Comparison of ENCODE assay signal across 17 cellular contexts in genomic region chr1:193013707-193014106, GRCh38. TPM values are rescaled to one million over a fixed set of nuclear protein-coding genes. Genes with fewer than 3 reads are reported as not detected.
DNase-seq lines count a peak whose midpoint lies in the region; ATAC-seq and TF ChIP-seq lines count a peak whose summit lies in the region.
"Had no signal": no experiment of that assay in that cellular context is flagged by ENCODE, and none has a peak within 500 bp of the region (broad histone marks: within the 10 kb centered on the region; RNA-seq: fewer than 3 reads in every experiment).

No MANE protein-coding gene starts in this region.

- DNase-seq in SHP77 treated with DMSO at 0.1 percent for 48 hours (lab: John Stamatoyannopoulos, UW), result peak; percentile 19
- peak in 3 of 5 donors; percentile 31 to 49 (median 35) for DNase-seq in heart left ventricle
- DNase-seq in RKO (ENCODE audit: low spot score), result no peak
- DNase-seq in GM23338 (ENCODE audit: low spot score), result no peak
- DNase-seq in RWPE1 (ENCODE audit: low spot score), result no peak
- DNase-seq: CD8-positive, alpha-beta memory T cell; DMS79 treated with DMSO at 0.1 percent for 48 hours; NCI-H1436; NCI-H2029; NCI-H345; NCI-H526; SK-N-SH had no signal

- CTCF ChIA-PET in RWPE1 (lab: Yijun Ruan, JAX), result no interaction called here

- H3F3A ChIP-seq in GM23338 (replicated peaks; ENCODE audit: low read depth), result no peaks in the 10 kb centered on the region

- H4K20me1 ChIP-seq in GM23338 (replicated peaks; ENCODE audit: insufficient read depth), result no peaks in the 10 kb centered on the region
- H4K20me1 ChIP-seq: BLaER1 treated with 17β-estradiol and CSF1 and Interleukin-3, amounts not matched to agents 10 nM and 100 nM had no signal

- no peaks in the 10 kb centered on the region for H3K27me3 ChIP-seq in heart left ventricle
- no peaks in the 10 kb centered on the region for H3K27me3 ChIP-seq in neutrophil
- no peaks in the 10 kb centered on the region for H3K27me3 ChIP-seq in GM23338 (ENCODE audit: insufficient read depth)
- H3K27me3 ChIP-seq: BLaER1 treated with 17β-estradiol and CSF1 and Interleukin-3, amounts not matched to agents 10 nM and 100 nM had no signal

- no peaks in the 10 kb centered on the region for H3K9me3 Mint-ChIP-seq in GM23338
- H3K9me3 Mint-ChIP-seq: CD8-positive, alpha-beta memory T cell had no signal

- peaks cover 0 to 9% (median 0%) of the 10 kb centered on the region in 12 donors for H3K4me1 ChIP-seq in heart left ventricle
- H3K4me1 ChIP-seq in neutrophil (ENCODE audit: control insufficient read depth in 1 of 2, insufficient read depth in 1 of 2, low read depth in 1 of 2, low read length in 1 of 2), result peaks cover 20 to 26% of the 10 kb centered on the region in 2 experiments
- H3K4me1 ChIP-seq in GM23338 (ENCODE audit: insufficient read depth), result no peaks in the 10 kb centered on the region

- H3K4me3 ChIP-seq in heart left ventricle (peak overlapping the region in 5 of 12 donors; percentile 4 to 18 (median 14)), neutrophil (ENCODE audit: low read depth in 1 of 2, low read length in 1 of 2) (no peak overlapping the region), GM23338 (no peak overlapping the region)
- H3K4me3 ChIP-seq: BLaER1 treated with 17β-estradiol and CSF1 and Interleukin-3, amounts not matched to agents 10 nM and 100 nM had no signal

- H3K9me3 ChIP-seq in heart left ventricle (no peaks in the 10 kb centered on the region), neutrophil (no peaks in the 10 kb centered on the region)
- H3K9me3 ChIP-seq: BLaER1 treated with 17β-estradiol and CSF1 and Interleukin-3, amounts not matched to agents 10 nM and 100 nM; SK-N-SH had no signal

- H3K9me2 ChIP-seq in GM23338 (ENCODE audit: insufficient read depth), result no peaks in the 10 kb centered on the region
- H3K9me2 ChIP-seq: SK-N-SH had no signal

- POLR2A ChIA-PET in RWPE1 (lab: Yijun Ruan, JAX; ENCODE audit: low non-redundant PET), result no interaction called here

- intact Hi-C loops in heart left ventricle (cut with DNase I), result loop anchor here in 4 of 10 donors (10.0 kb wide), 3 partner anchors 209 to 409 kb away; partner anchors contain the start of gene RGS2 (in 1 of the 4)

- H3K27ac Mint-ChIP-seq in GM23338, result no peak overlapping the region
- H3K27ac Mint-ChIP-seq: CD8-positive, alpha-beta memory T cell had no signal

- peak; percentile 83 to 92 (median 89) for ATAC-seq in heart left ventricle
- ATAC-seq in GM23338, result no peak
- no peak for ATAC-seq in GM18861 (IDR thresholded peaks at IDR 0.05; ENCODE audit: unreplicated experiment)

- no peaks in the 10 kb centered on the region for H3K79me2 ChIP-seq in GM23338 (replicated peaks; ENCODE audit: insufficient read depth)

- H3K4me1 Mint-ChIP-seq in GM23338, result no peaks in the 10 kb centered on the region
- H3K4me1 Mint-ChIP-seq: CD8-positive, alpha-beta memory T cell had no signal

- TF ChIP-seq CTCF in 22Rv1 (IDR thresholded peaks at IDR 0.05) (no peak), heart left ventricle (IDR thresholded peaks at IDR 0.05) (no peak), neutrophil (IDR thresholded peaks at IDR 0.05) (no peak), GM23338 (conservative IDR thresholded peaks at IDR 0.05; ENCODE audit: low read depth in 2 of 2) (no peak), RWPE1 (conservative IDR thresholded peaks at IDR 0.05; ENCODE audit: low read depth) (no peak)

- H3K27me3 Mint-ChIP-seq in GM23338 (ENCODE audit: insufficient read depth, low read depth, poor library complexity), result peaks cover 2% of the 10 kb centered on the region
- H3K27me3 Mint-ChIP-seq: CD8-positive, alpha-beta memory T cell had no signal

- H3K36me3 Mint-ChIP-seq in GM23338 (ENCODE audit: low read depth), result no peaks in the 10 kb centered on the region

- H3K4me3 Mint-ChIP-seq in GM23338, result no peak overlapping the region
- H3K4me3 Mint-ChIP-seq: CD8-positive, alpha-beta memory T cell had no signal

- H2AFZ ChIP-seq in GM23338, result no peak overlapping the region

- H3K36me3 ChIP-seq in heart left ventricle, result peaks cover 0 to 13% (median 5%) of the 10 kb centered on the region in 9 donors
- H3K36me3 ChIP-seq in neutrophil, result no peaks in the 10 kb centered on the region
- H3K36me3 ChIP-seq in GM23338 (ENCODE audit: insufficient read depth), result no peaks in the 10 kb centered on the region

- 44 to 63% (median 54%) methylated on average over 7 of the region's 7 CpGs for WGBS in heart left ventricle, 4 donors

- TF ChIP-seq POLR2A in heart left ventricle (IDR thresholded peaks at IDR 0.05), result no peak

- no peak overlapping the region for H3K4me2 ChIP-seq in GM23338
- H3K4me2 ChIP-seq: KMS-11, SK-N-SH had no signal

- H3K27ac ChIP-seq in 22Rv1 (peak overlapping the region; percentile 33), heart left ventricle (peak overlapping the region in 10 of 12 donors; percentile 9 to 67 (median 53)), neutrophil (peak overlapping the region; percentile 69), GM23338 (ENCODE audit: low read depth) (no peak overlapping the region), RWPE1 (no peak overlapping the region)
- H3K27ac ChIP-seq: BLaER1 treated with 17β-estradiol and CSF1 and Interleukin-3, amounts not matched to agents 10 nM and 100 nM; KMS-11 had no signal

TF ChIP-seq in GM23338, 12 proteins besides CTCF, POLR2A, EP300 and RAD21 (continues in another document):
- TF ChIP-seq ZNF331 (CRISPR knock-in tag; IDR thresholded peaks at IDR 0.05; ENCODE audit: low read depth) (no peak), JUNB (IDR thresholded peaks at IDR 0.05; ENCODE audit: unreplicated experiment) (no peak), REST (IDR thresholded peaks at IDR 0.05; ENCODE audit: unreplicated experiment) (no peak), EZH2 (IDR thresholded peaks at IDR 0.05; ENCODE audit: low read depth, unreplicated experiment) (no peak), POLR2AphosphoS5 (IDR thresholded peaks at IDR 0.05; ENCODE audit: low read depth) (no peak), NANOG (IDR thresholded peaks at IDR 0.05; ENCODE audit: borderline replicate concordance) (no peak), EZH2phosphoT487 (IDR thresholded peaks at IDR 0.05; ENCODE audit: unreplicated experiment) (no peak), ZNF114 (CRISPR knock-in tag; IDR thresholded peaks at IDR 0.05) (no peak)

RNA-seq across cellular contexts. Expression of gene UCHL5, which starts 45.5 kb away (rescaled TPM):
- total RNA-seq in heart left ventricle, result 10 to 100 TPM; 28.8 to 45.3 (median 37.1) TPM
- 10 to 100 TPM; 21.4 to 30.8 TPM for polyA plus RNA-seq in heart left ventricle
- total RNA-seq in GM23338 (2014; rRNA removed; shearing (Covaris generic)), result 40.2 and 42.5 TPM in 2 replicates
- 60.2 and 67.1 TPM in 2 replicates for polyA plus RNA-seq in GM23338 (2016; fragmentation: Nextera tagmentation; extraction: Ambion mirVana)

RNA-seq across cellular contexts. Expression of gene RO60, which starts 45.7 kb away (rescaled TPM):
- total RNA-seq in heart left ventricle, result 10 to 100 TPM; 48.3 to 67.7 (median 55.6) TPM
- polyA plus RNA-seq in heart left ventricle, result 10 to 100 TPM in 1 of 2 donors, 1 to 10 TPM in 1; 5.9 to 20.5 TPM
- 122 and 130 TPM in 2 replicates for total RNA-seq in GM23338 (2014; rRNA removed; shearing (Covaris generic))
- 87.3 and 103 TPM in 2 replicates for polyA plus RNA-seq in GM23338 (2016; fragmentation: Nextera tagmentation; extraction: Ambion mirVana)

Comparison
In these comparisons a context has a peak if more than half of its experiments do, and no peak if none do; other contexts are left out.
1. H3K27ac ChIP-seq: peak in 22Rv1 (single experiment), heart left ventricle (10 of 12) and neutrophil (single experiment); none in GM23338 (single experiment) and RWPE1 (single experiment).
2. DNase-seq: peak in SHP77 treated with DMSO at 0.1 percent for 48 hours (single experiment) and heart left ventricle (3 of 5); none in RKO (single experiment), GM23338 (single experiment) and RWPE1 (single experiment).
3. ATAC-seq: peak in heart left ventricle (4 of 4); none in GM23338 (single experiment) and GM18861 (single experiment).